10 cellular contexts compared by ENCODE assay signal in the genomic region with DNA sequence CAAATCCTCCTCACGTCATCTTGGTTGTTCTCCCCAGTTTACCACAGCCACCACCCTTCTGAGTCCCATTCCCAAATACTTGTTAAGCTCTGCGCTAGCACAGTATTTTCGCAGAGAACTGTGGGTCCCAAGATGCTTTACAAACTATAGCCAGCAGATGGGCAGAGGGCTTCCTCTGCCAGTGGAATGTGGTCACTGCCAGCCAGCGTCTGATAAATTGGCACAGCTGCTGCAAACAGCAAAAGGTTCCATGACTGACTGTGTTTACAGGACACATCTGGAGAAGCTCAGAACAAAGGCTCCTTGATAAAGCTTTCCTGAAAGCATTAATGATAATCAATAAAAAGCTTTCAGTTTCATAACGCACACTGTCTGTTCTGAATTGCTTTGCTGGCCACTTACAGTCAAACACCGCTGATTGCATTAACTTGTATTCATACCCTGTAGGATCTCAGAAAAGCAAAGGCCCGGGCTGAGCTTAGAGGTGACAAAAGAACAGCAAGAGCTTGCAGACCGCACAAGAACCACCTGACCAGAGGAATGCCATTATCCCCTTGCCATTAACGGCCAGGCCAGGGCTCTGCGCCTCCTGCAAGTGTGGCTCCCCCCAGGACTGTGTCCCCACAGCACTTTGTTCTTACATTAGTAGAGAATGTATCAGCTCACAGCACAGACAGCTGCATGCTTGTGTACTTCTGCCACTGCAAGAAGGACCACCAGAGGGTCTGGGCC.
DNase-seq lines count a peak whose midpoint lies in the region; TF ChIP-seq lines count a peak whose summit lies in the region.
"Had no signal": no experiment of that assay in that cellular context is flagged by ENCODE, and none has a peak within 500 bp of the region (broad histone marks: within the 10 kb centered on the region; RNA-seq: fewer than 3 reads in every experiment).

No MANE protein-coding gene starts in this region.

- H3K9me2 ChIP-seq in SK-N-SH = no peaks in the 10 kb centered on the region

- DNase-seq in SK-N-SH (peak; percentile 49), fibroblast of peridontal ligament (ENCODE audit: extremely low read depth) (peak; percentile 16), mucosa of gallbladder (ENCODE audit: low spot score) (peak; percentile 39), superior temporal gyrus (ENCODE audit: extremely low spot score) (peak; percentile 72), NCI-H2171 treated with DMSO at 0.1 percent for 48 hours (lab: John Stamatoyannopoulos, UW) (no peak), activated T-cell treated with anti-CD3 and anti-CD28 coated beads for 4 hours (no peak), NCI-H1105 (lab: John Stamatoyannopoulos, UW) (no peak)
- DNase-seq: KG1; stimulated activated CD4-positive, alpha-beta T cell treated with anti-CD3 and anti-CD28 coated beads, Interleukin-4, amount 100 ng/mL, for 4 hours had no signal

- peaks cover 38% of the 10 kb centered on the region for H3K79me2 ChIP-seq in SK-N-SH (ENCODE audit: insufficient read depth)

- CTCF ChIA-PET in SK-N-SH (lab: Yijun Ruan, JAX) = interaction anchor here (0.8 to 6.3 kb wide), 11 partner anchors 12 to 348 kb away, joined by 3 to 37 read pairs (median 3); a partner anchor contains a TSS

- H3K36me3 ChIP-seq in SK-N-SH (replicated peaks in 1 of 2; ENCODE audit: control insufficient read depth in 1 of 2, insufficient read depth in 2 of 2, low read length in 1 of 2) = peaks cover 19 to 64% of the 10 kb centered on the region in 2 experiments

- no peak overlapping the region for H3K4me3 ChIP-seq in SK-N-SH (ENCODE audit: low read depth in 2 of 2, low read length in 1 of 2)
- H3K4me3 ChIP-seq: HAP-1 had no signal

- H3K9me3 ChIP-seq in SK-N-SH = no peaks in the 10 kb centered on the region
- H3K9me3 ChIP-seq: HAP-1 had no signal

- TF ChIP-seq EP300 in SK-N-SH (IDR thresholded peaks at IDR 0.05; ENCODE audit: borderline replicate concordance in 1 of 2, low read depth in 1 of 2, low read length in 1 of 2) = no peak

- no peak for TF ChIP-seq CTCF in SK-N-SH (IDR thresholded peaks at IDR 0.05)

- no peak overlapping the region for H2AFZ ChIP-seq in SK-N-SH (ENCODE audit: low read depth)

- H3K27me3 ChIP-seq in SK-N-SH (ENCODE audit: insufficient read depth) = no peaks in the 10 kb centered on the region

- peak overlapping the region in 1 of 2 experiments; percentile 24; a peak in 1 of 4 replicates for H3K27ac ChIP-seq in SK-N-SH (ENCODE audit: low read depth in 2 of 2, low read length in 1 of 2)

- H4K20me1 ChIP-seq in SK-N-SH (ENCODE audit: insufficient read depth) = peaks cover 8% of the 10 kb centered on the region; the same call in 1 of the 2 replicates

- peaks cover 0 to 20% of the 10 kb centered on the region in 2 experiments; a peak in 1 of 4 replicates for H3K4me1 ChIP-seq in SK-N-SH (ENCODE audit: control insufficient read depth in 1 of 2, insufficient read depth in 2 of 2, low read depth in 1 of 2, low read length in 1 of 2)
- H3K4me1 ChIP-seq: HAP-1 had no signal

- H3K4me2 ChIP-seq in SK-N-SH = no peak overlapping the region

- H3K9ac ChIP-seq in SK-N-SH = no peak overlapping the region

- no peaks in the 10 kb centered on the region for H3F3A ChIP-seq in SK-N-SH (replicated peaks; ENCODE audit: insufficient read depth)

- 75% methylated on average over 9 of the region's 10 CpGs for WGBS in SK-N-SH (ENCODE audit: low lambda C conversion rate)

- peak; percentile 38; the same call in 1 of the 2 replicates for TF ChIP-seq RAD21 in SK-N-SH (IDR thresholded peaks at IDR 0.05; ENCODE audit: low read length)

- POLR2A ChIA-PET in SK-N-SH (lab: Yijun Ruan, JAX) = interaction anchor here (0.9 to 1.2 kb wide), 3 partner anchors 98 to 172 kb away, joined by 3 read pairs; no protein-coding TSS in a partner anchor

TF ChIP-seq in SK-N-SH, 30 proteins besides CTCF, POLR2A, EP300 and RAD21:
- TF ChIP-seq, protein P1, sequence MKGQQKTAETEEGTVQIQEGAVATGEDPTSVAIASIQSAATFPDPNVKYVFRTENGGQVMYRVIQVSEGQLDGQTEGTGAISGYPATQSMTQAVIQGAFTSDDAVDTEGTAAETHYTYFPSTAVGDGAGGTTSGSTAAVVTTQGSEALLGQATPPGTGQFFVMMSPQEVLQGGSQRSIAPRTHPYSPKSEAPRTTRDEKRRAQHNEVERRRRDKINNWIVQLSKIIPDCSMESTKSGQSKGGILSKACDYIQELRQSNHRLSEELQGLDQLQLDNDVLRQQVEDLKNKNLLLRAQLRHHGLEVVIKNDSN (IDR thresholded peaks at IDR 0.05; ENCODE audit: borderline replicate concordance, low read depth) = no peak
- no peak for TF ChIP-seq MXI1 (IDR thresholded peaks at IDR 0.05; ENCODE audit: low read depth, low read length)
- TF ChIP-seq TEAD4 (IDR thresholded peaks at IDR 0.05; ENCODE audit: borderline replicate concordance, insufficient read depth) = no peak
- TF ChIP-seq, protein P2, sequence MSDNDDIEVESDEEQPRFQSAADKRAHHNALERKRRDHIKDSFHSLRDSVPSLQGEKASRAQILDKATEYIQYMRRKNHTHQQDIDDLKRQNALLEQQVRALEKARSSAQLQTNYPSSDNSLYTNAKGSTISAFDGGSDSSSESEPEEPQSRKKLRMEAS (IDR thresholded peaks at IDR 0.05; ENCODE audit: low read depth) = no peak
- no peak for TF ChIP-seq RCOR1 (IDR thresholded peaks at IDR 0.05; ENCODE audit: low read length)
- no peak for TF ChIP-seq FOXJ3 (CRISPR knock-in tag; IDR thresholded peaks at IDR 0.05)
- TF ChIP-seq SIN3A (IDR thresholded peaks at IDR 0.05; ENCODE audit: borderline replicate concordance, low read depth, low read length) = no peak
- no peak for TF ChIP-seq GABPA (IDR thresholded peaks at IDR 0.05; ENCODE audit: low read depth)
- no peak for TF ChIP-seq TAF1 (IDR thresholded peaks at IDR 0.05; ENCODE audit: borderline replicate concordance, low read depth, low read length)
- TF ChIP-seq, protein P3, sequence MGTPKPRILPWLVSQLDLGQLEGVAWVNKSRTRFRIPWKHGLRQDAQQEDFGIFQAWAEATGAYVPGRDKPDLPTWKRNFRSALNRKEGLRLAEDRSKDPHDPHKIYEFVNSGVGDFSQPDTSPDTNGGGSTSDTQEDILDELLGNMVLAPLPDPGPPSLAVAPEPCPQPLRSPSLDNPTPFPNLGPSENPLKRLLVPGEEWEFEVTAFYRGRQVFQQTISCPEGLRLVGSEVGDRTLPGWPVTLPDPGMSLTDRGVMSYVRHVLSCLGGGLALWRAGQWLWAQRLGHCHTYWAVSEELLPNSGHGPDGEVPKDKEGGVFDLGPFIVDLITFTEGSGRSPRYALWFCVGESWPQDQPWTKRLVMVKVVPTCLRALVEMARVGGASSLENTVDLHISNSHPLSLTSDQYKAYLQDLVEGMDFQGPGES (IDR thresholded peaks at IDR 0.05; ENCODE audit: low read depth, low read length) = no peak
- TF ChIP-seq, protein P4, sequence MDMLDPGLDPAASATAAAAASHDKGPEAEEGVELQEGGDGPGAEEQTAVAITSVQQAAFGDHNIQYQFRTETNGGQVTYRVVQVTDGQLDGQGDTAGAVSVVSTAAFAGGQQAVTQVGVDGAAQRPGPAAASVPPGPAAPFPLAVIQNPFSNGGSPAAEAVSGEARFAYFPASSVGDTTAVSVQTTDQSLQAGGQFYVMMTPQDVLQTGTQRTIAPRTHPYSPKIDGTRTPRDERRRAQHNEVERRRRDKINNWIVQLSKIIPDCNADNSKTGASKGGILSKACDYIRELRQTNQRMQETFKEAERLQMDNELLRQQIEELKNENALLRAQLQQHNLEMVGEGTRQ (IDR thresholded peaks at IDR 0.05; ENCODE audit: borderline replicate concordance, low read depth, low read length) = no peak
- TF ChIP-seq YY1 (IDR thresholded peaks at IDR 0.05; ENCODE audit: low read depth) = no peak
- no peak for TF ChIP-seq JUND (IDR thresholded peaks at IDR 0.05)
- no peak for TF ChIP-seq FOSL2 (IDR thresholded peaks at IDR 0.05; ENCODE audit: borderline replicate concordance, low read depth)
- TF ChIP-seq, protein P5, sequence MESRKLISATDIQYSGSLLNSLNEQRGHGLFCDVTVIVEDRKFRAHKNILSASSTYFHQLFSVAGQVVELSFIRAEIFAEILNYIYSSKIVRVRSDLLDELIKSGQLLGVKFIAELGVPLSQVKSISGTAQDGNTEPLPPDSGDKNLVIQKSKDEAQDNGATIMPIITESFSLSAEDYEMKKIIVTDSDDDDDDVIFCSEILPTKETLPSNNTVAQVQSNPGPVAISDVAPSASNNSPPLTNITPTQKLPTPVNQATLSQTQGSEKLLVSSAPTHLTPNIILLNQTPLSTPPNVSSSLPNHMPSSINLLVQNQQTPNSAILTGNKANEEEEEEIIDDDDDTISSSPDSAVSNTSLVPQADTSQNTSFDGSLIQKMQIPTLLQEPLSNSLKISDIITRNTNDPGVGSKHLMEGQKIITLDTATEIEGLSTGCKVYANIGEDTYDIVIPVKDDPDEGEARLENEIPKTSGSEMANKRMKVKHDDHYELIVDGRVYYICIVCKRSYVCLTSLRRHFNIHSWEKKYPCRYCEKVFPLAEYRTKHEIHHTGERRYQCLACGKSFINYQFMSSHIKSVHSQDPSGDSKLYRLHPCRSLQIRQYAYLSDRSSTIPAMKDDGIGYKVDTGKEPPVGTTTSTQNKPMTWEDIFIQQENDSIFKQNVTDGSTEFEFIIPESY (IDR thresholded peaks at IDR 0.05; ENCODE audit: borderline replicate concordance, low read depth) = no peak
- TF ChIP-seq GATA2 (CRISPR knock-in tag; IDR thresholded peaks at IDR 0.05) = no peak

Comparison
In these comparisons a context has a peak if more than half of its experiments do, and no peak if none do; other contexts are left out.
1. DNase-seq: peak in SK-N-SH (single experiment), fibroblast of peridontal ligament (single experiment), mucosa of gallbladder (single experiment) and superior temporal gyrus (single experiment); none in NCI-H2171 treated with DMSO at 0.1 percent for 48 hours (single experiment), activated T-cell treated with anti-CD3 and anti-CD28 coated beads for 4 hours (single experiment) and NCI-H1105 (single experiment).